9 cellular contexts compared by ENCODE assay signal in genomic region chr19:47518139-47518538, GRCh38. TPM values are rescaled to one million over a fixed set of nuclear protein-coding genes. Genes with fewer than 3 reads are reported as not detected.
A peak's percentile ranks its signal among the peaks of the same experiment; 100 is the strongest.
DNase-seq lines count a peak whose midpoint lies in the region; ATAC-seq and TF ChIP-seq lines count a peak whose summit lies in the region.
"Had no signal": no experiment of that assay in that cellular context is flagged by ENCODE, and none has a peak within 500 bp of the region (broad histone marks: within the 10 kb centered on the region; RNA-seq: fewer than 3 reads in every experiment).

No MANE protein-coding gene starts in this region.

- H3K4me1 ChIP-seq in Loucy (ENCODE audit: insufficient read depth, low read length, poor library complexity, severe bottlenecking) = peaks cover 62% of the 10 kb centered on the region

- H3K9me2 ChIP-seq in Loucy (replicated peaks; ENCODE audit: low read depth, low read length) = no peaks in the 10 kb centered on the region

- H3K36me3 ChIP-seq in Loucy (ENCODE audit: insufficient read depth, low read length) = no peaks in the 10 kb centered on the region

- H3K9ac ChIP-seq in Loucy (ENCODE audit: low read depth, low read length, poor library complexity, severe bottlenecking) = peak overlapping the region; percentile 66

- no peak overlapping the region for H3K27ac Mint-ChIP-seq in activated T-helper 17 cell treated with anti-CD3 and anti-CD28 coated beads, Interleukin-2, amount 50 U/mL, for 72 hours

- no peaks in the 10 kb centered on the region for H3F3A ChIP-seq in Loucy (ENCODE audit: low read depth)

- intact Hi-C loops in lower leg skin (cut with DNase I; ENCODE audit: low total_unique reads) = no loop called here

- H2AFZ ChIP-seq in Loucy (ENCODE audit: low read length) = no peak overlapping the region

- H3K4me3 ChIP-seq in Loucy (ENCODE audit: low read length, poor library complexity, severe bottlenecking) = peak overlapping the region; percentile 47
- H3K4me3 ChIP-seq in lower leg skin (ENCODE audit: low read depth, poor library complexity, severe bottlenecking) = no peak overlapping the region

- TF ChIP-seq CTCF in GM13977 (IDR thresholded peaks at IDR 0.05; ENCODE audit: extremely low read depth, insufficient read depth, missing control alignments) = no peak
- TF ChIP-seq CTCF in Loucy (conservative IDR thresholded peaks at IDR 0.05; ENCODE audit: low read length) = no peak
- TF ChIP-seq CTCF in lower leg skin (IDR thresholded peaks at IDR 0.05) = no peak

- H3K36me3 Mint-ChIP-seq in activated T-helper 17 cell treated with anti-CD3 and anti-CD28 coated beads, Interleukin-2, amount 50 U/mL, for 72 hours (ENCODE audit: low read depth) = peaks cover 13% of the 10 kb centered on the region

- H3K9me3 Mint-ChIP-seq in activated T-helper 17 cell treated with anti-CD3 and anti-CD28 coated beads, Interleukin-2, amount 50 U/mL, for 72 hours = no peaks in the 10 kb centered on the region

- peaks cover 6% of the 10 kb centered on the region for H3K4me1 Mint-ChIP-seq in activated T-helper 17 cell treated with anti-CD3 and anti-CD28 coated beads, Interleukin-2, amount 50 U/mL, for 72 hours

- peak overlapping the region; percentile 56 for H3K4me2 ChIP-seq in Loucy (ENCODE audit: low read depth, low read length, poor library complexity, severe bottlenecking)

- 63 to 68% methylated on average over 4 of the region's 4 CpGs for WGBS in lower leg skin, 2 donors

- peaks cover 11% of the 10 kb centered on the region for H4K20me1 ChIP-seq in Loucy (ENCODE audit: insufficient read depth, low read length, poor library complexity, severe bottlenecking)

- no peak for ATAC-seq in activated T-helper 17 cell treated with anti-CD3 and anti-CD28 coated beads, Interleukin-2, amount 50 U/mL, for 72 hours (replicated peaks)

- no peaks in the 10 kb centered on the region for H3K9me3 ChIP-seq in Loucy (ENCODE audit: insufficient read depth, low read depth, low read length)

- TF ChIP-seq POLR2A in lower leg skin (IDR thresholded peaks at IDR 0.05) = no peak

- DNase-seq in GM13977 (ENCODE audit: low spot score) = peak; percentile 79
- DNase-seq in stimulated activated CD4-positive, alpha-beta T cell treated with anti-CD3 and anti-CD28 coated beads, Interleukin-4, amount 100 ng/mL, for 48 hours (ENCODE audit: low read depth in 2 of 2) = peak; percentile 13 to 32
- no peak for DNase-seq in NCI-H146 treated with DMSO at 0.1 percent for 48 hours (lab: John Stamatoyannopoulos, UW; ENCODE audit: unreplicated experiment)
- DNase-seq in lower leg skin (ENCODE audit: low spot score in 2 of 2) = no peak
- no peak for DNase-seq in midbrain (lab: John Stamatoyannopoulos, UW)
- DNase-seq in HuH-7.5 (ENCODE audit: low spot score) = no peak
- DNase-seq: amniotic stem cell had no signal

- peaks cover 4% of the 10 kb centered on the region for H3K27me3 Mint-ChIP-seq in activated T-helper 17 cell treated with anti-CD3 and anti-CD28 coated beads, Interleukin-2, amount 50 U/mL, for 72 hours

- H3K4me3 Mint-ChIP-seq in activated T-helper 17 cell treated with anti-CD3 and anti-CD28 coated beads, Interleukin-2, amount 50 U/mL, for 72 hours = peak overlapping the region; percentile 33

- in situ Hi-C loops in GM13977 (cut with MboI; ENCODE audit: low pct_unique_long_range_greater_than_20kb, low sequenced_read_pairs, unreplicated experiment) = no loop called here

- peaks cover 17% of the 10 kb centered on the region for H3K79me2 ChIP-seq in Loucy (ENCODE audit: insufficient read depth, low read length)

- no peaks in the 10 kb centered on the region for H3K27me3 ChIP-seq in Loucy (ENCODE audit: insufficient read depth, low read length, poor library complexity, severe bottlenecking)

RNA-seq across cellular contexts. Expression of gene NAPA, which starts 3.3 kb away (rescaled TPM):
- total RNA-seq in activated T-helper 17 cell treated with anti-CD3 and anti-CD28 coated beads, Interleukin-2, amount 50 U/mL, for 72 hours = 10 to 100 TPM; 33.7 to 72.4 TPM
- 100 to 1,000 TPM; 182 to 344 (median 221) TPM for total RNA-seq in lower leg skin

RNA-seq across cellular contexts. Expression of gene KPTN, which starts 34.1 kb away (rescaled TPM):
- 10 to 100 TPM; 12.9 to 17.7 TPM for total RNA-seq in activated T-helper 17 cell treated with anti-CD3 and anti-CD28 coated beads, Interleukin-2, amount 50 U/mL, for 72 hours
- 1 to 10 TPM; 3.5 to 9.0 (median 5.9) TPM for total RNA-seq in lower leg skin

RNA-seq across cellular contexts. Expression of gene SLC8A2, which starts 46.4 kb away (rescaled TPM):
- under 1 TPM; 0.06 to 0.50 TPM for total RNA-seq in activated T-helper 17 cell treated with anti-CD3 and anti-CD28 coated beads, Interleukin-2, amount 50 U/mL, for 72 hours
- total RNA-seq in lower leg skin = 1 to 10 TPM in 2 of 4 donors, under 1 TPM in 1, not detected in 1; 0.38 to 2.3 (median 1.6) TPM

RNA-seq across cellular contexts. Expression of gene ZNF541, which starts 54.8 kb away (rescaled TPM):
- under 1 TPM; 0.04 to 0.98 TPM for total RNA-seq in activated T-helper 17 cell treated with anti-CD3 and anti-CD28 coated beads, Interleukin-2, amount 50 U/mL, for 72 hours
- total RNA-seq in lower leg skin = 1 to 10 TPM in 1 of 4 donors, under 1 TPM in 2, not detected in 1; 0.08 to 1.5 (median 0.69) TPM

Comparison
In these comparisons a context has a peak if more than half of its experiments do, and no peak if none do; other contexts are left out.
1. DNase-seq: peak in GM13977 (single experiment) and stimulated activated CD4-positive, alpha-beta T cell treated with anti-CD3 and anti-CD28 coated beads, Interleukin-4, amount 100 ng/mL, for 48 hours (2 of 2); none in NCI-H146 treated with DMSO at 0.1 percent for 48 hours (single experiment), lower leg skin (0 of 2), midbrain (single experiment) and HuH-7.5 (single experiment).